Comparison of ENCODE assay signal across 18 cellular contexts in the genomic region with DNA sequence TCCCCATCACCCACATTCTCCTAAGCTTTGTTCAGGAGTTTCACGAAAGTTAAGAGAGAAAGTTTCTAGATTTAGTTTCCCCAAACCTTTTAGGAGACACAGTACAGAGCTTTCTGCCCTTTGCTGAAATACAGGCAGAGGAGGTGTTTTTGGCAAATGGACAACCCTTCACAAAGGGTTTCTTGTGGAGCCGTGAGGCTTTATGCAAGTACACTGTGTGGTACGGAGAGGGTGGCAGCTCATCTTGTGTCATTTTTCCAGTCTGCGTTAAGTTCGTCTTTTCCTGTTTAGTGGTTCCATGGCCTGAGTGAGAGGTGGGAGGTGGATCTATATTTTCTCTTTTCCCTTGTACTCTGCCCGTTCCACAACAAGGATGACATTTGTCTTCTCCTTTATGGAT.
"Had no signal": no experiment of that assay in that cellular context is flagged by ENCODE, and none has a peak within 500 bp of the region (broad histone marks: within the 10 kb centered on the region; RNA-seq: fewer than 3 reads in every experiment).

No MANE protein-coding gene starts in this region.

- H3K4me1 ChIP-seq: gastroesophageal sphincter, heart right ventricle, psoas muscle had no signal

- DNase-seq: activated CD4-positive, alpha-beta memory T cell treated with anti-CD3 and anti-CD28 coated beads for 36 hours; activated CD4-positive, alpha-beta T cell treated with anti-CD3 and anti-CD28 coated beads for 4 hours; activated CD8-positive, alpha-beta memory T cell treated with anti-CD3 and anti-CD28 coated beads, Interleukin-2, amount 10 ng/mL, durations not matched to agents 7 days and 5 days; effector CD4-positive, alpha-beta T cell; heart right ventricle; kidney; mucosa of descending colon; naive B cell; psoas muscle; right cardiac atrium; small intestine; stimulated activated CD4-positive, alpha-beta T cell treated with anti-CD3 and anti-CD28 coated beads, Interleukin-15, amount 100 ng/mL, for 24 hours; stimulated activated CD4-positive, alpha-beta T cell treated with anti-CD3 and anti-CD28 coated beads, Interleukin-2, amount 100 ng/mL, for 48 hours; T-helper 17 cell; trophoblast cell; WERI-Rb-1 had no signal

- H3K27ac ChIP-seq: gastroesophageal sphincter, heart right ventricle, psoas muscle, WERI-Rb-1 had no signal

- H3K4me3 ChIP-seq: gastroesophageal sphincter, heart right ventricle, lung, mucosa of descending colon, psoas muscle had no signal

- H3K36me3 ChIP-seq: gastroesophageal sphincter, heart right ventricle, WERI-Rb-1 had no signal

- H3K9me3 ChIP-seq: gastroesophageal sphincter, heart right ventricle, mucosa of descending colon, psoas muscle had no signal

- H3K27me3 ChIP-seq: gastroesophageal sphincter had no signal
